In the genomic region with DNA sequence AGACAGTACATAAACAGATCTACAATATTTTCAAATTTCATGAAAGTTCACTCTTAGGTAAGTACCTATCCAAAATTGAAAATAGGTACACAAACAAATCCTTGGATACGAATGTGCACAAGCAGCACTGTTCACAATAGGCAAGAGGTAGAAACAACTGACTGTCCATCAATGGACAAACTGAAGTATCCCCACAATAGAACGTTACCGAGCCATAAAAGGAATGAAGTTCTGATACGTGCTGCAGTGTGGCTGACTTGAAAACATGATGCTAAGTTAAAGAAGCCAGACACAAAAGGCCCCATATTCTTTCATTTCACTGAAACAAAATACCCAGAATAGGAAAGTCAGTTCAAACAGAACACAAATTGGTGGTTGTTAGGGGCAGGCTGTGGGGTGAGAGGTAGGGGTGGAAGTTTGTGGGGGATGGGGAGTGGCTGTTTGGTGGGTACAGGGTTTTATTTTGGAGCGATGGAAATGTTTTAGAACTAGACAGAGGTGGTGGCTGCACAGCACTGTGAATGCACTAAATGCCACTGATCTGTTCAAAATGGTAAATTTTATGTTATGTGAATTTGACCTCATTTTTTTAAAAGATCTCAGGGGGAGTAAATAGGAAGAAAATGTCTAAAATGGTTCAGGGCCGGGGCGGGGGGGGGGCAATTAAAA, we compare ENCODE assay signal across 23 cellular contexts.
DNase-seq lines count a peak whose midpoint lies in the region; ATAC-seq and TF ChIP-seq lines count a peak whose summit lies in the region.
"Had no signal": no experiment of that assay in that cellular context is flagged by ENCODE, and none has a peak within 500 bp of the region (broad histone marks: within the 10 kb centered on the region; RNA-seq: fewer than 3 reads in every experiment).

No MANE protein-coding gene starts in this region.

- CTCF ChIA-PET in activated naive CD4-positive, alpha-beta T cell treated with anti-CD3 and anti-CD28 coated beads for 36 hours (lab: Charles Lee), result no interaction called here

- no peak overlapping the region for H3K9ac ChIP-seq in Karpas-422 (ENCODE audit: low read length)

- H3K27ac ChIP-seq in Karpas-422 (ENCODE audit: low read length), result peak overlapping the region; percentile 97
- H3K27ac ChIP-seq: breast epithelium, esophagus squamous epithelium, Peyer's patch, testis had no signal

- no peak overlapping the region for H3K4me3 Mint-ChIP-seq in activated naive CD4-positive, alpha-beta T cell treated with anti-CD3 and anti-CD28 coated beads, Interleukin-2, amount 50 U/mL, for 24 hours
- no peak overlapping the region for H3K4me3 Mint-ChIP-seq in activated naive CD4-positive, alpha-beta T cell treated with anti-CD3 and anti-CD28 coated beads for 36 hours
- H3K4me3 Mint-ChIP-seq in activated T-helper 1 cell treated with anti-CD3 and anti-CD28 coated beads, Interleukin-12 subunit alpha, Interleukin-12 subunit beta, Interleukin-2, Interleukin-4 antibody, amounts not matched to agents 30 ng/mL and 10 ng/mL and 1 ng/mL, durations not matched to agents 14 hours and 24 hours and 36 hours, result no peak overlapping the region
- H3K4me3 Mint-ChIP-seq in osteocyte (ENCODE audit: unreplicated experiment), result no peak overlapping the region
- H3K4me3 Mint-ChIP-seq: activated CD4-positive, alpha-beta T cell treated with anti-CD3 and anti-CD28 coated beads, Interleukin-2, amount 10 ng/mL, durations not matched to agents 24 days and 14 days had no signal

- H3K27me3 ChIP-seq in Karpas-422 (ENCODE audit: low read length), result no peaks in the 10 kb centered on the region
- H3K27me3 ChIP-seq: BE2C, breast epithelium, esophagus squamous epithelium, MG63, Peyer's patch, testis had no signal

- peak overlapping the region; percentile 11 for H3K4me2 ChIP-seq in Karpas-422 (ENCODE audit: low read depth, low read length, poor library complexity, severe bottlenecking)
- H3K4me2 ChIP-seq: A549 had no signal

- H3K4me1 ChIP-seq in Karpas-422 (ENCODE audit: low read length), result peaks cover 74% of the 10 kb centered on the region
- H3K4me1 ChIP-seq: breast epithelium, testis had no signal

- peak overlapping the region; percentile 74 for H3K27ac Mint-ChIP-seq in activated naive CD4-positive, alpha-beta T cell treated with anti-CD3 and anti-CD28 coated beads, Interleukin-2, amount 50 U/mL, for 24 hours
- no peak overlapping the region for H3K27ac Mint-ChIP-seq in activated naive CD4-positive, alpha-beta T cell treated with anti-CD3 and anti-CD28 coated beads for 36 hours
- peak overlapping the region; percentile 68 for H3K27ac Mint-ChIP-seq in activated T-helper 1 cell treated with anti-CD3 and anti-CD28 coated beads, Interleukin-12 subunit alpha, Interleukin-12 subunit beta, Interleukin-2, Interleukin-4 antibody, amounts not matched to agents 30 ng/mL and 10 ng/mL and 1 ng/mL, durations not matched to agents 14 hours and 24 hours and 36 hours
- peak overlapping the region; percentile 55 for H3K27ac Mint-ChIP-seq in osteocyte (ENCODE audit: unreplicated experiment)

- no peaks in the 10 kb centered on the region for H4K20me1 ChIP-seq in Karpas-422 (ENCODE audit: insufficient read depth, low read depth, low read length)

- H3K9me3 ChIP-seq in Karpas-422 (ENCODE audit: low read length), result no peaks in the 10 kb centered on the region
- H3K9me3 ChIP-seq: A549, BE2C, breast epithelium, esophagus squamous epithelium, MG63, Peyer's patch, testis had no signal

- H3K9me3 Mint-ChIP-seq in activated naive CD4-positive, alpha-beta T cell treated with anti-CD3 and anti-CD28 coated beads, Interleukin-2, amount 50 U/mL, for 24 hours, result no peaks in the 10 kb centered on the region
- H3K9me3 Mint-ChIP-seq in activated naive CD4-positive, alpha-beta T cell treated with anti-CD3 and anti-CD28 coated beads for 36 hours, result no peaks in the 10 kb centered on the region
- H3K9me3 Mint-ChIP-seq in activated T-helper 1 cell treated with anti-CD3 and anti-CD28 coated beads, Interleukin-12 subunit alpha, Interleukin-12 subunit beta, Interleukin-2, Interleukin-4 antibody, amounts not matched to agents 30 ng/mL and 10 ng/mL and 1 ng/mL, durations not matched to agents 14 hours and 24 hours and 36 hours, result no peaks in the 10 kb centered on the region
- no peaks in the 10 kb centered on the region for H3K9me3 Mint-ChIP-seq in osteocyte (ENCODE audit: unreplicated experiment)
- H3K9me3 Mint-ChIP-seq: activated CD4-positive, alpha-beta T cell treated with anti-CD3 and anti-CD28 coated beads, Interleukin-2, amount 10 ng/mL, durations not matched to agents 24 days and 14 days had no signal

- ATAC-seq in SK-N-SH treated with all-trans-retinoic acid at 6 μM for 48 hours, result no peak
- ATAC-seq in GM21529 (IDR thresholded peaks at IDR 0.05; ENCODE audit: unreplicated experiment), result no peak
- ATAC-seq: A549, left cardiac atrium had no signal

- no peak for DNase-seq in activated naive CD4-positive, alpha-beta T cell treated with anti-CD3 and anti-CD28 coated beads for 36 hours
- DNase-seq in Karpas-422 (no peak), osteocyte (ENCODE audit: extremely low spot score, unreplicated experiment) (no peak)
- DNase-seq in activated T-helper 1 cell treated with anti-CD3 and anti-CD28 coated beads, Interleukin-12 subunit alpha, Interleukin-12 subunit beta, Interleukin-2, Interleukin-4 antibody, amounts not matched to agents 30 ng/mL and 10 ng/mL and 1 ng/mL, durations not matched to agents 14 hours and 24 hours and 36 hours (ENCODE audit: low spot score), result no peak
- no peak for DNase-seq in stimulated activated CD4-positive, alpha-beta T cell treated with anti-CD3 and anti-CD28 coated beads, Interleukin-4, amount 100 ng/mL, for 1 hour
- DNase-seq: activated CD4-positive, alpha-beta T cell treated with anti-CD3 and anti-CD28 coated beads, Interleukin-2, amount 10 ng/mL, durations not matched to agents 24 days and 14 days; activated effector memory CD4-positive, alpha-beta T cell treated with anti-CD3 and anti-CD28 coated beads, Interleukin-2, amount 50 U/mL, for 16 hours; amniotic stem cell; BE2C; esophagus squamous epithelium; left cardiac atrium; mammary epithelial cell; MG63; NCI-H1436; NK-92 treated with Interleukin-12 subunit alpha and Interleukin-12 subunit beta, amount 100 ng/mL, for 24 hours; Peyer's patch; T-helper 1 cell; testis had no signal

- no peak overlapping the region for H3K4me3 ChIP-seq in Karpas-422 (ENCODE audit: low read length)
- H3K4me3 ChIP-seq: A549, breast epithelium, esophagus squamous epithelium, MG63, Peyer's patch, testis had no signal

- H3K4me1 Mint-ChIP-seq in activated naive CD4-positive, alpha-beta T cell treated with anti-CD3 and anti-CD28 coated beads, Interleukin-2, amount 50 U/mL, for 24 hours, result peaks cover 24% of the 10 kb centered on the region
- no peaks in the 10 kb centered on the region for H3K4me1 Mint-ChIP-seq in activated naive CD4-positive, alpha-beta T cell treated with anti-CD3 and anti-CD28 coated beads for 36 hours (ENCODE audit: low read depth)
- H3K4me1 Mint-ChIP-seq in activated T-helper 1 cell treated with anti-CD3 and anti-CD28 coated beads, Interleukin-12 subunit alpha, Interleukin-12 subunit beta, Interleukin-2, Interleukin-4 antibody, amounts not matched to agents 30 ng/mL and 10 ng/mL and 1 ng/mL, durations not matched to agents 14 hours and 24 hours and 36 hours (ENCODE audit: low read depth), result peaks cover 7% of the 10 kb centered on the region
- H3K4me1 Mint-ChIP-seq in osteocyte (ENCODE audit: unreplicated experiment), result peaks cover 23% of the 10 kb centered on the region

- TF ChIP-seq CTCF in osteocyte (IDR thresholded peaks at IDR 0.05), result no peak

- H3K9me2 ChIP-seq in Karpas-422 (replicated peaks; ENCODE audit: insufficient read depth, low read length), result no peaks in the 10 kb centered on the region

- no peaks in the 10 kb centered on the region for H3K27me3 Mint-ChIP-seq in activated naive CD4-positive, alpha-beta T cell treated with anti-CD3 and anti-CD28 coated beads, Interleukin-2, amount 50 U/mL, for 24 hours
- H3K27me3 Mint-ChIP-seq in activated naive CD4-positive, alpha-beta T cell treated with anti-CD3 and anti-CD28 coated beads for 36 hours (ENCODE audit: low read depth), result no peaks in the 10 kb centered on the region
- H3K27me3 Mint-ChIP-seq in activated T-helper 1 cell treated with anti-CD3 and anti-CD28 coated beads, Interleukin-12 subunit alpha, Interleukin-12 subunit beta, Interleukin-2, Interleukin-4 antibody, amounts not matched to agents 30 ng/mL and 10 ng/mL and 1 ng/mL, durations not matched to agents 14 hours and 24 hours and 36 hours (ENCODE audit: insufficient read depth), result no peaks in the 10 kb centered on the region
- no peaks in the 10 kb centered on the region for H3K27me3 Mint-ChIP-seq in osteocyte (ENCODE audit: unreplicated experiment)
- H3K27me3 Mint-ChIP-seq: activated CD4-positive, alpha-beta T cell treated with anti-CD3 and anti-CD28 coated beads, Interleukin-2, amount 10 ng/mL, durations not matched to agents 24 days and 14 days had no signal

- H3K79me2 ChIP-seq in Karpas-422 (ENCODE audit: low read length), result peaks cover 58% of the 10 kb centered on the region

- intact Hi-C loops in activated naive CD4-positive, alpha-beta T cell treated with anti-CD3 and anti-CD28 coated beads for 36 hours (cut with micrococcal nuclease), result no loop called here
- intact Hi-C loops in activated T-helper 1 cell treated with anti-CD3 and anti-CD28 coated beads, Interleukin-12 subunit alpha, Interleukin-12 subunit beta, Interleukin-2, Interleukin-4 antibody, amounts not matched to agents 30 ng/mL and 10 ng/mL and 1 ng/mL, durations not matched to agents 14 hours and 24 hours and 36 hours (cut with micrococcal nuclease), result no loop called here

- no peak overlapping the region for H2AFZ ChIP-seq in Karpas-422 (ENCODE audit: low read length)

- peaks cover 19% of the 10 kb centered on the region; the same call in 1 of the 2 replicates for H3K36me3 ChIP-seq in Karpas-422 (ENCODE audit: insufficient read depth, low read length)
- H3K36me3 ChIP-seq: breast epithelium had no signal

- peaks cover 3% of the 10 kb centered on the region for H3K36me3 Mint-ChIP-seq in activated naive CD4-positive, alpha-beta T cell treated with anti-CD3 and anti-CD28 coated beads, Interleukin-2, amount 50 U/mL, for 24 hours
- peaks cover 19% of the 10 kb centered on the region for H3K36me3 Mint-ChIP-seq in activated naive CD4-positive, alpha-beta T cell treated with anti-CD3 and anti-CD28 coated beads for 36 hours (ENCODE audit: low read depth)
- peaks cover 16% of the 10 kb centered on the region for H3K36me3 Mint-ChIP-seq in activated T-helper 1 cell treated with anti-CD3 and anti-CD28 coated beads, Interleukin-12 subunit alpha, Interleukin-12 subunit beta, Interleukin-2, Interleukin-4 antibody, amounts not matched to agents 30 ng/mL and 10 ng/mL and 1 ng/mL, durations not matched to agents 14 hours and 24 hours and 36 hours (ENCODE audit: low read depth)
- H3K36me3 Mint-ChIP-seq in osteocyte (ENCODE audit: unreplicated experiment), result peaks cover 25% of the 10 kb centered on the region

TF ChIP-seq in SK-N-SH treated with all-trans-retinoic acid at 6 μM for 48 hours, 23 proteins besides CTCF, POLR2A, EP300 and RAD21 (continues in another document):
- no peak for TF ChIP-seq ZNF565 (CRISPR knock-in tag; conservative IDR thresholded peaks at IDR 0.05; ENCODE audit: low read depth)
- no peak for TF ChIP-seq BACH2 (CRISPR knock-in tag; IDR thresholded peaks at IDR 0.05; ENCODE audit: borderline replicate concordance)
- no peak for TF ChIP-seq RARB (CRISPR knock-in tag; IDR thresholded peaks at IDR 0.05)
- TF ChIP-seq ARNTL (CRISPR knock-in tag; IDR thresholded peaks at IDR 0.05; ENCODE audit: borderline replicate concordance, low read depth), result no peak
